1 cellular context compared by ENCODE assay signal in the genomic region with DNA sequence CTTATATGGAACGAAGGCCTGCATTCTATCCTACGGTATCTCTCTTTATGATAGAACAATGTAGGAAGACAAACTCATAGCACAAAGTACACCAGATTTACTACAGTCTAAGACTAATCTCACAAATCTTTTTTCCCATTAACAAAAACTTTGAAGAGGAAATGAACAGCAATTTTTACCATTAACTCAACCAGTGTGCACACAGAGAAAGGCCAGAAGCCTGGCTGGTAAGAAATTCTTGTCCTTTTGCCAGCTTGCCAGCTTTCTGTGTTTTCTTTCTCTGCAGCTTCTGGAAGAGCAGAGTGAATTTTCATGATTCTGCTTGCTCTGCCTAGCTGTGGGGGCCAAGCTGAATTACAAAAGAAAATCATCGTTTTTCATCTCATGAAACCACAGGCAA.
TF ChIP-seq lines count a peak whose summit lies in the region.

No MANE protein-coding gene starts in this region.

TF ChIP-seq in SK-N-SH, 30 proteins besides CTCF, POLR2A, EP300 and RAD21:
- TF ChIP-seq, protein P1, sequence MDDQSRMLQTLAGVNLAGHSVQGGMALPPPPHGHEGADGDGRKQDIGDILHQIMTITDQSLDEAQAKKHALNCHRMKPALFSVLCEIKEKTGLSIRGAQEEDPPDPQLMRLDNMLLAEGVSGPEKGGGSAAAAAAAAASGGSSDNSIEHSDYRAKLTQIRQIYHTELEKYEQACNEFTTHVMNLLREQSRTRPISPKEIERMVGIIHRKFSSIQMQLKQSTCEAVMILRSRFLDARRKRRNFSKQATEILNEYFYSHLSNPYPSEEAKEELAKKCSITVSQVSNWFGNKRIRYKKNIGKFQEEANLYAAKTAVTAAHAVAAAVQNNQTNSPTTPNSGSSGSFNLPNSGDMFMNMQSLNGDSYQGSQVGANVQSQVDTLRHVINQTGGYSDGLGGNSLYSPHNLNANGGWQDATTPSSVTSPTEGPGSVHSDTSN (IDR thresholded peaks at IDR 0.05): peak; percentile 15; the same call in 1 of the 2 replicates
- TF ChIP-seq EZH2phosphoT487 (IDR thresholded peaks at IDR 0.05; ENCODE audit: borderline replicate concordance, low read depth) (no peak), TCF12 (IDR thresholded peaks at IDR 0.05) (peak; percentile 73), JUND (IDR thresholded peaks at IDR 0.05) (peak; percentile 19; the same call in 1 of the 2 replicates), POLR2AphosphoS5 (IDR thresholded peaks at IDR 0.05; ENCODE audit: low read depth, low read length) (no peak), FOXM1 (IDR thresholded peaks at IDR 0.05; ENCODE audit: low read depth) (no peak), NFIC (IDR thresholded peaks at IDR 0.05; ENCODE audit: borderline replicate concordance) (peak; percentile 46; the same call in 1 of the 2 replicates), MEF2A (IDR thresholded peaks at IDR 0.05; ENCODE audit: borderline replicate concordance, low read depth) (no peak), TEAD4 (IDR thresholded peaks at IDR 0.05; ENCODE audit: borderline replicate concordance, insufficient read depth) (peak; percentile 41; the same call in 1 of the 2 replicates)
- TF ChIP-seq, protein P2, sequence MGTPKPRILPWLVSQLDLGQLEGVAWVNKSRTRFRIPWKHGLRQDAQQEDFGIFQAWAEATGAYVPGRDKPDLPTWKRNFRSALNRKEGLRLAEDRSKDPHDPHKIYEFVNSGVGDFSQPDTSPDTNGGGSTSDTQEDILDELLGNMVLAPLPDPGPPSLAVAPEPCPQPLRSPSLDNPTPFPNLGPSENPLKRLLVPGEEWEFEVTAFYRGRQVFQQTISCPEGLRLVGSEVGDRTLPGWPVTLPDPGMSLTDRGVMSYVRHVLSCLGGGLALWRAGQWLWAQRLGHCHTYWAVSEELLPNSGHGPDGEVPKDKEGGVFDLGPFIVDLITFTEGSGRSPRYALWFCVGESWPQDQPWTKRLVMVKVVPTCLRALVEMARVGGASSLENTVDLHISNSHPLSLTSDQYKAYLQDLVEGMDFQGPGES (IDR thresholded peaks at IDR 0.05; ENCODE audit: low read depth, low read length): no peak
TF ChIP-seq in SK-N-SH: peak in this region for 5.
